Comparison of ENCODE assay signal across 1 cellular context in the genomic region with DNA sequence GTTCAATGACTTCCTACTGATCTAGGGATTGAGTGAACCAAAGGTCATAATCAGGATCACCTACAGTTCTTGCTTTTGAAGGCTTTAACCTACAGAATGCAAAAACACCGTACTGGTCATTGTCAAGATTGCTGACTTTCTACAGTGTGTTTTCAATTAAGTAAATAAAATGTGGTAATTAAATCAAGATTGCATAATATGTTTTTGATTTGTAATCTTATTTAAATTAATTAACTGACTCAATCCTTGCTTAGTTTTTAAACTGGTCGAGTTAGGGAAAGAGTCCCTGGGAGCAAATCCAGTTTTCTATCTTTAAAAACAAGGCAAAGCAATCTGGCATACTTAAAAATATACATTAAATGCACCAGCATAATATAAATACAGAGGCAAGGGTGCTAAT.
TF ChIP-seq lines count a peak whose summit lies in the region.

No MANE protein-coding gene starts in this region.

TF ChIP-seq in SK-N-SH treated with all-trans-retinoic acid at 6 μM for 48 hours, 23 proteins besides CTCF, POLR2A, EP300 and RAD21 (continued from another document):
- TF ChIP-seq PATZ1 (CRISPR knock-in tag; IDR thresholded peaks at IDR 0.05; ENCODE audit: borderline replicate concordance), result no peak
- TF ChIP-seq TOX (CRISPR knock-in tag; IDR thresholded peaks at IDR 0.05; ENCODE audit: borderline replicate concordance), result no peak
- peak; percentile 64; the same call in 1 of the 2 replicates for TF ChIP-seq CREB5 (CRISPR knock-in tag; IDR thresholded peaks at IDR 0.05; ENCODE audit: low read depth)
- TF ChIP-seq RARB (CRISPR knock-in tag; IDR thresholded peaks at IDR 0.05), result no peak
- peak; percentile 94 for TF ChIP-seq TCF4 (CRISPR knock-in tag; IDR thresholded peaks at IDR 0.05; ENCODE audit: borderline replicate concordance)
- no peak for TF ChIP-seq BACH2 (CRISPR knock-in tag; IDR thresholded peaks at IDR 0.05; ENCODE audit: borderline replicate concordance)
- no peak for TF ChIP-seq SNAI2 (CRISPR knock-in tag; IDR thresholded peaks at IDR 0.05)
- no peak for TF ChIP-seq ESRRG (CRISPR knock-in tag; IDR thresholded peaks at IDR 0.05)
- TF ChIP-seq, protein P1, sequence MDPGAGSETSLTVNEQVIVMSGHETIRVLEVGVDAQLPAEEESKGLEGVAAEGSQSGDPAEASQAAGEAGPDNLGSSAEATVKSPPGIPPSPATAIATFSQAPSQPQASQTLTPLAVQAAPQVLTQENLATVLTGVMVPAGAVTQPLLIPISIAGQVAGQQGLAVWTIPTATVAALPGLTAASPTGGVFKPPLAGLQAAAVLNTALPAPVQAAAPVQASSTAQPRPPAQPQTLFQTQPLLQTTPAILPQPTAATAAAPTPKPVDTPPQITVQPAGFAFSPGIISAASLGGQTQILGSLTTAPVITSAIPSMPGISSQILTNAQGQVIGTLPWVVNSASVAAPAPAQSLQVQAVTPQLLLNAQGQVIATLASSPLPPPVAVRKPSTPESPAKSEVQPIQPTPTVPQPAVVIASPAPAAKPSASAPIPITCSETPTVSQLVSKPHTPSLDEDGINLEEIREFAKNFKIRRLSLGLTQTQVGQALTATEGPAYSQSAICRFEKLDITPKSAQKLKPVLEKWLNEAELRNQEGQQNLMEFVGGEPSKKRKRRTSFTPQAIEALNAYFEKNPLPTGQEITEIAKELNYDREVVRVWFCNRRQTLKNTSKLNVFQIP (CRISPR knock-in tag; IDR thresholded peaks at IDR 0.05; ENCODE audit: borderline replicate concordance, low read depth), result no peak
- peak; percentile 94 for TF ChIP-seq TSHZ2 (CRISPR knock-in tag; IDR thresholded peaks at IDR 0.05)
- no peak for TF ChIP-seq ZFP30 (CRISPR knock-in tag; IDR thresholded peaks at IDR 0.05)
TF ChIP-seq in SK-N-SH treated with all-trans-retinoic acid at 6 μM for 48 hours: peak in this region for 6.
